ENCODE assay signal across 8 cellular contexts in the genomic region with DNA sequence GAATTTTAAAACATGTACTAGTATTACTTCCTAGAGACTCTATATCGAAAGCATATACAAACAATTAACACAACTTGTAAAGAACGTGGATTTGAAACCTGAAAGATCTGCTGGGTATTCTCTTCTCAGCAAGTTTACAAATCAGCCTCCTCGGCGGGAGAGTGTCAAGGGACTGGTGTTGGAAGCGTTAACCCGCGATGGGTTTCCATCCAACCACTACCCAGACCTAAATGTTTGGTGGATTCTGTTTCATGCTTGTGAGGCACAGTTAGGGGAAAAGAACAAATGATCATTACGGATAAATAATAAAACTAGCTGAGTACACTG. TPM values are rescaled to one million over a fixed set of nuclear protein-coding genes. Genes with fewer than 3 reads are reported as not detected.
DNase-seq lines count a peak whose midpoint lies in the region; ATAC-seq and TF ChIP-seq lines count a peak whose summit lies in the region.

No MANE protein-coding gene starts in this region.

- H3K4ac ChIP-seq in mesendoderm (ENCODE audit: low read depth, low read length) = no peak overlapping the region

- H3K23ac ChIP-seq in mesendoderm (ENCODE audit: low read length) = peak overlapping the region; percentile 48

- no peaks in the 10 kb centered on the region for H3K4me1 ChIP-seq in colonic mucosa
- H3K4me1 ChIP-seq in mesendoderm (ENCODE audit: control insufficient read depth, low read depth, low read length) = no peaks in the 10 kb centered on the region

- H3K18ac ChIP-seq in mesendoderm (ENCODE audit: low read length) = no peak overlapping the region

- WGBS in mesendoderm (ENCODE audit: extremely low coverage, insufficient coverage, low lambda C conversion rate) = no CpG with 5 or more reads among the region's 8 CpGs

- ATAC-seq in GM18858 (IDR thresholded peaks at IDR 0.05; ENCODE audit: unreplicated experiment) (peak; percentile 22), HG03066 (IDR thresholded peaks at IDR 0.05; ENCODE audit: low read depth, unreplicated experiment) (peak; percentile 31), SK-N-SH treated with all-trans-retinoic acid at 6 μM for 48 hours (peak; percentile 36), HG03135 (IDR thresholded peaks at IDR 0.05; ENCODE audit: unreplicated experiment) (no peak)

- TF ChIP-seq CTCF in AG09309 (IDR thresholded peaks at IDR 0.05; ENCODE audit: control insufficient read depth, insufficient read depth, low read depth, low read length, missing control alignments) = no peak
- no peak for TF ChIP-seq CTCF in colonic mucosa (IDR thresholded peaks at IDR 0.05)

- no peak overlapping the region for H2BK15ac ChIP-seq in mesendoderm (replicated peaks; ENCODE audit: low read depth)

- H3K56ac ChIP-seq in mesendoderm (ENCODE audit: low read length) = peak overlapping the region; percentile 98

- no peak overlapping the region for H4K8ac ChIP-seq in mesendoderm (ENCODE audit: low read depth, low read length)

- H3K27me3 ChIP-seq in colonic mucosa = no peaks in the 10 kb centered on the region
- no peaks in the 10 kb centered on the region for H3K27me3 ChIP-seq in mesendoderm (ENCODE audit: insufficient read depth, low read length, poor library complexity)

- H3K79me1 ChIP-seq in mesendoderm (ENCODE audit: low read length) = no peaks in the 10 kb centered on the region

- H3K27ac ChIP-seq in colonic mucosa (peak overlapping the region; percentile 88), mesendoderm (ENCODE audit: low read depth, low read length) (peak overlapping the region; percentile 93), substantia nigra (ENCODE audit: low read depth, low read length, poor library complexity, severe bottlenecking) (peak overlapping the region; percentile 97)

- no peak overlapping the region for H4K5ac ChIP-seq in mesendoderm (ENCODE audit: low read length)

- H3K9ac ChIP-seq in colonic mucosa (ENCODE audit: low read depth in 2 of 2, low read length in 2 of 2) (peak overlapping the region; percentile 73 to 94), mesendoderm (ENCODE audit: low read length) (peak overlapping the region; percentile 87)

- no peaks in the 10 kb centered on the region for H3K9me3 ChIP-seq in colonic mucosa

- H2BK120ac ChIP-seq in mesendoderm (ENCODE audit: low read depth, low read length) = no peak overlapping the region

- H3K79me2 ChIP-seq in mesendoderm (ENCODE audit: control insufficient read depth, insufficient read depth, low read length) = no peaks in the 10 kb centered on the region

- DNase-seq in AG09309 (ENCODE audit: low read depth) = peak; percentile 1
- DNase-seq in colonic mucosa = peak; percentile 28
- DNase-seq in mesendoderm = peak; percentile 55
- peak in 3 of 49 donors; percentile 2 to 43 (median 18) for DNase-seq in substantia nigra (lab: John Stamatoyannopoulos, UW)

- H3K4me2 ChIP-seq in mesendoderm (ENCODE audit: low read length) = peak overlapping the region; percentile 58

- intact Hi-C loops in colonic mucosa (cut with DNase I) = loop anchor here (10.0 kb wide), 1 partner anchor 105 kb away; a partner anchor contains a TSS

- H2AK5ac ChIP-seq in mesendoderm (ENCODE audit: low read length) = no peak overlapping the region

- H3K4me3 ChIP-seq in AG09309 (ENCODE audit: control insufficient read depth, low read depth, low read length) (peak overlapping the region; percentile 47), colonic mucosa (peak overlapping the region; percentile 70), mesendoderm (ENCODE audit: low read length) (peak overlapping the region; percentile 78)

- no peak overlapping the region for H2BK5ac ChIP-seq in mesendoderm (ENCODE audit: low read length)

- H3K36me3 ChIP-seq in colonic mucosa = no peaks in the 10 kb centered on the region
- H3K36me3 ChIP-seq in mesendoderm (ENCODE audit: control insufficient read depth, insufficient read depth, low read length) = no peaks in the 10 kb centered on the region

TF ChIP-seq in SK-N-SH treated with all-trans-retinoic acid at 6 μM for 48 hours, 23 proteins besides CTCF, POLR2A, EP300 and RAD21 (continues in another document):
- no peak for TF ChIP-seq RARB (CRISPR knock-in tag; IDR thresholded peaks at IDR 0.05)
- no peak for TF ChIP-seq ZFP30 (CRISPR knock-in tag; IDR thresholded peaks at IDR 0.05)
- no peak for TF ChIP-seq ZNF8 (CRISPR knock-in tag; IDR thresholded peaks at IDR 0.05)
- TF ChIP-seq, protein P1, sequence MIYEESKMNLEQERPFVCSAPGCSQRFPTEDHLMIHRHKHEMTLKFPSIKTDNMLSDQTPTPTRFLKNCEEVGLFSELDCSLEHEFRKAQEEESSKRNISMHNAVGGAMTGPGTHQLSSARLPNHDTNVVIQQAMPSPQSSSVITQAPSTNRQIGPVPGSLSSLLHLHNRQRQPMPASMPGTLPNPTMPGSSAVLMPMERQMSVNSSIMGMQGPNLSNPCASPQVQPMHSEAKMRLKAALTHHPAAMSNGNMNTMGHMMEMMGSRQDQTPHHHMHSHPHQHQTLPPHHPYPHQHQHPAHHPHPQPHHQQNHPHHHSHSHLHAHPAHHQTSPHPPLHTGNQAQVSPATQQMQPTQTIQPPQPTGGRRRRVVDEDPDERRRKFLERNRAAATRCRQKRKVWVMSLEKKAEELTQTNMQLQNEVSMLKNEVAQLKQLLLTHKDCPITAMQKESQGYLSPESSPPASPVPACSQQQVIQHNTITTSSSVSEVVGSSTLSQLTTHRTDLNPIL (CRISPR knock-in tag; IDR thresholded peaks at IDR 0.05; ENCODE audit: low read depth) = no peak
- TF ChIP-seq ARNTL (CRISPR knock-in tag; IDR thresholded peaks at IDR 0.05; ENCODE audit: borderline replicate concordance, low read depth) = no peak
- no peak for TF ChIP-seq ZNF70 (CRISPR knock-in tag; IDR thresholded peaks at IDR 0.05)
- TF ChIP-seq, protein P2, sequence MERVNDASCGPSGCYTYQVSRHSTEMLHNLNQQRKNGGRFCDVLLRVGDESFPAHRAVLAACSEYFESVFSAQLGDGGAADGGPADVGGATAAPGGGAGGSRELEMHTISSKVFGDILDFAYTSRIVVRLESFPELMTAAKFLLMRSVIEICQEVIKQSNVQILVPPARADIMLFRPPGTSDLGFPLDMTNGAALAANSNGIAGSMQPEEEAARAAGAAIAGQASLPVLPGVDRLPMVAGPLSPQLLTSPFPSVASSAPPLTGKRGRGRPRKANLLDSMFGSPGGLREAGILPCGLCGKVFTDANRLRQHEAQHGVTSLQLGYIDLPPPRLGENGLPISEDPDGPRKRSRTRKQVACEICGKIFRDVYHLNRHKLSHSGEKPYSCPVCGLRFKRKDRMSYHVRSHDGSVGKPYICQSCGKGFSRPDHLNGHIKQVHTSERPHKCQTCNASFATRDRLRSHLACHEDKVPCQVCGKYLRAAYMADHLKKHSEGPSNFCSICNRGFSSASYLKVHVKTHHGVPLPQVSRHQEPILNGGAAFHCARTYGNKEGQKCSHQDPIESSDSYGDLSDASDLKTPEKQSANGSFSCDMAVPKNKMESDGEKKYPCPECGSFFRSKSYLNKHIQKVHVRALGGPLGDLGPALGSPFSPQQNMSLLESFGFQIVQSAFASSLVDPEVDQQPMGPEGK (CRISPR knock-in tag; IDR thresholded peaks at IDR 0.05; ENCODE audit: borderline replicate concordance) = no peak
- TF ChIP-seq ZFP3 (CRISPR knock-in tag; IDR thresholded peaks at IDR 0.05) = no peak
- no peak for TF ChIP-seq TOX (CRISPR knock-in tag; IDR thresholded peaks at IDR 0.05; ENCODE audit: borderline replicate concordance)
- TF ChIP-seq ZNF565 (CRISPR knock-in tag; conservative IDR thresholded peaks at IDR 0.05; ENCODE audit: low read depth) = no peak
- TF ChIP-seq, protein P3, sequence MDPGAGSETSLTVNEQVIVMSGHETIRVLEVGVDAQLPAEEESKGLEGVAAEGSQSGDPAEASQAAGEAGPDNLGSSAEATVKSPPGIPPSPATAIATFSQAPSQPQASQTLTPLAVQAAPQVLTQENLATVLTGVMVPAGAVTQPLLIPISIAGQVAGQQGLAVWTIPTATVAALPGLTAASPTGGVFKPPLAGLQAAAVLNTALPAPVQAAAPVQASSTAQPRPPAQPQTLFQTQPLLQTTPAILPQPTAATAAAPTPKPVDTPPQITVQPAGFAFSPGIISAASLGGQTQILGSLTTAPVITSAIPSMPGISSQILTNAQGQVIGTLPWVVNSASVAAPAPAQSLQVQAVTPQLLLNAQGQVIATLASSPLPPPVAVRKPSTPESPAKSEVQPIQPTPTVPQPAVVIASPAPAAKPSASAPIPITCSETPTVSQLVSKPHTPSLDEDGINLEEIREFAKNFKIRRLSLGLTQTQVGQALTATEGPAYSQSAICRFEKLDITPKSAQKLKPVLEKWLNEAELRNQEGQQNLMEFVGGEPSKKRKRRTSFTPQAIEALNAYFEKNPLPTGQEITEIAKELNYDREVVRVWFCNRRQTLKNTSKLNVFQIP (CRISPR knock-in tag; IDR thresholded peaks at IDR 0.05; ENCODE audit: borderline replicate concordance, low read depth) = no peak
- no peak for TF ChIP-seq SNAI2 (CRISPR knock-in tag; IDR thresholded peaks at IDR 0.05)
- TF ChIP-seq TCF4 (CRISPR knock-in tag; IDR thresholded peaks at IDR 0.05; ENCODE audit: borderline replicate concordance) = no peak
- TF ChIP-seq, protein P4, sequence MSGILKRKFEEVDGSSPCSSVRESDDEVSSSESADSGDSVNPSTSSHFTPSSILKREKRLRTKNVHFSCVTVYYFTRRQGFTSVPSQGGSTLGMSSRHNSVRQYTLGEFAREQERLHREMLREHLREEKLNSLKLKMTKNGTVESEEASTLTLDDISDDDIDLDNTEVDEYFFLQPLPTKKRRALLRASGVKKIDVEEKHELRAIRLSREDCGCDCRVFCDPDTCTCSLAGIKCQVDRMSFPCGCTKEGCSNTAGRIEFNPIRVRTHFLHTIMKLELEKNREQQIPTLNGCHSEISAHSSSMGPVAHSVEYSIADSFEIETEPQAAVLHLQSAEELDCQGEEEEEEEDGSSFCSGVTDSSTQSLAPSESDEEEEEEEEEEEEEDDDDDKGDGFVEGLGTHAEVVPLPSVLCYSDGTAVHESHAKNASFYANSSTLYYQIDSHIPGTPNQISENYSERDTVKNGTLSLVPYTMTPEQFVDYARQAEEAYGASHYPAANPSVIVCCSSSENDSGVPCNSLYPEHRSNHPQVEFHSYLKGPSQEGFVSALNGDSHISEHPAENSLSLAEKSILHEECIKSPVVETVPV (CRISPR knock-in tag; IDR thresholded peaks at IDR 0.05) = no peak
- TF ChIP-seq ESRRG (CRISPR knock-in tag; IDR thresholded peaks at IDR 0.05) = no peak

RNA-seq across cellular contexts. Expression of a gene that starts 0.8 kb away (rescaled TPM):
- total RNA-seq in colonic mucosa = 10 to 100 TPM in 1 of 2 donors, 1 to 10 TPM in 1; 7.1 to 11.4 TPM
- polyA plus RNA-seq in mesendoderm (2013, experiment 1 of 2) = 4.5 TPM
- polyA plus RNA-seq in mesendoderm (2013, experiment 2 of 2) = 4.9 TPM

RNA-seq across cellular contexts. Expression of a gene that starts 58.4 kb away (rescaled TPM):
- total RNA-seq in colonic mucosa = 10 to 100 TPM; 86.8 to 89.2 TPM
- 57.0 TPM for polyA plus RNA-seq in mesendoderm (2013, experiment 1 of 2)
- polyA plus RNA-seq in mesendoderm (2013, experiment 2 of 2) = 57.9 TPM
